In the genomic region with DNA sequence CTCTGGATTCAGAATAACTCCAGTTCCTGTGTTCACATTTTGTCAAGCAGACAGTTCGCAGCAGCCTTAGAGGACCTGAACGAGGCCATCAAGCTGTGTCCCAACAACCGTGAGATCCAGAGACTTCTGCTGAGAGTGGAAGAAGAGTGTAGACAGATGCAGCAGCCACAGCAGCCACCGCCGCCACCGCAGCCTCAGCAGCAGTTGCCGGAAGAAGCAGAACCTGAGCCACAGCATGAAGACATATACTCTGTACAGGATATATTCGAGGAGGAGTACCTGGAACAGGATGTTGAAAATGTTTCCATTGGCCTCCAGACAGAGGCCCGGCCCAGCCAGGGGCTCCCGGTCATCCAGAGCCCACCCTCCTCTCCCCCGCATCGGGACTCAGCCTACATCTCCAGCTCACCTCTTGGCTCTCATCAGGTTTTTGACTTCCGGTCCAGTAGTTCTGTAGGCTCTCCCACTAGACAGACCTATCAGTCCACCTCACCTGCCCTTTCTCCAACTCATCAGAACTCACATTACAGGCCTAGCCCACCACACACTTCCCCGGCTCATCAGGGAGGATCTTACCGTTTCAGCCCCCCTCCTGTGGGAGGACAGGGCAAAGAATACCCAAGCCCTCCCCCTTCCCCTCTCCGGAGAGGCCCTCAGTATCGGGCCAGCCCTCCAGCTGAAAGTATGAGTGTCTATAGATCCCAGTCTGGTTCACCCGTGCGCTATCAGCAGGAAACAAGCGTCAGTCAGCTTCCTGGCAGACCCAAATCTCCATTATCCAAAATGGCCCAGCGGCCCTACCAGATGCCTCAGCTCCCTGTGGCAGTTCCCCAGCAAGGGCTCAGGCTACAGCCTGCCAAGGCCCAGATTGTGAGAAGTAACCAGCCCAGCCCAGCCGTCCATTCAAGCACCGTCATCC, we compare ENCODE assay signal across 17 cellular contexts. TPM values are rescaled to one million over a fixed set of nuclear protein-coding genes. Genes with fewer than 3 reads are reported as not detected.
DNase-seq lines count a peak whose midpoint lies in the region; ATAC-seq and TF ChIP-seq lines count a peak whose summit lies in the region.
"Had no signal": no experiment of that assay in that cellular context is flagged by ENCODE, and none has a peak within 500 bp of the region (broad histone marks: within the 10 kb centered on the region; RNA-seq: fewer than 3 reads in every experiment).

No MANE protein-coding gene starts in this region.

- no peaks in the 10 kb centered on the region for H3K36me3 ChIP-seq in GM23338 (ENCODE audit: insufficient read depth)
- no peaks in the 10 kb centered on the region for H3K36me3 ChIP-seq in mucosa of descending colon (ENCODE audit: low read depth)
- H3K36me3 ChIP-seq: thyroid gland had no signal

- H3K4me3 ChIP-seq in GM23338 (no peak overlapping the region), mucosa of descending colon (no peak overlapping the region)
- H3K4me3 ChIP-seq: sigmoid colon, thyroid gland had no signal

- H3K4me1 ChIP-seq in GM23338 (ENCODE audit: insufficient read depth) (0 out of 2 replicates have a peak, but pooled peaks cover 5% of the 10 kb centered on the region), mucosa of descending colon (ENCODE audit: low read depth) (no peaks in the 10 kb centered on the region)
- H3K4me1 ChIP-seq: sigmoid colon, thyroid gland had no signal

- ATAC-seq in GM23338 (no peak), mucosa of descending colon (peak; percentile 34), HG02973 (IDR thresholded peaks at IDR 0.05; ENCODE audit: unreplicated experiment) (no peak)
- no peak for ATAC-seq in stimulated activated memory B cell treated with anti-CD40 and anti-IgM and Interleukin-4, amounts not matched to agents 10 μg/mL and 1 μg/mL and 100 μg/mL, for 72 hours

- no peak for DNase-seq in GM23338 (ENCODE audit: low spot score)
- peak; percentile 28 for DNase-seq in T-helper 2 cell treated with Interferon-gamma antibody and Interleukin-4, amounts not matched to agents 5 μg/mL and 100 μg/mL, for 36 hours (ENCODE audit: low spot score)
- no peak for DNase-seq in mucosa of descending colon
- DNase-seq in 8988T, result no peak
- no peak for DNase-seq in amniotic stem cell (lab: John Stamatoyannopoulos, UW)
- DNase-seq: COR-L47, cortex of kidney, HFFc6, NCI-H146, NCI-H526 treated with DMSO at 0.1 percent for 48 hours, sigmoid colon, thyroid gland had no signal

- TF ChIP-seq CTCF in GM23338 (conservative IDR thresholded peaks at IDR 0.05; ENCODE audit: low read depth in 2 of 2) (no peak), mucosa of descending colon (IDR thresholded peaks at IDR 0.05) (no peak)

- intact Hi-C loops in mucosa of descending colon (cut with DNase I, micrococcal nuclease), result no loop called here

- peak overlapping the region; percentile 21; the same call in 1 of the 2 replicates for H3K27ac Mint-ChIP-seq in GM23338
- H3K27ac Mint-ChIP-seq in T-helper 2 cell treated with Interferon-gamma antibody and Interleukin-4, amounts not matched to agents 5 μg/mL and 100 μg/mL, for 36 hours, result peak overlapping the region; percentile 80
- H3K27ac Mint-ChIP-seq in activated naive CD4-positive, alpha-beta T cell treated with anti-CD3 and anti-CD28 coated beads, Interleukin-2, amount 50 U/mL, for 24 hours, result peak overlapping the region; percentile 73
- no peak overlapping the region for H3K27ac Mint-ChIP-seq in stimulated activated memory B cell treated with anti-CD40 and anti-IgM and Interleukin-4, amounts not matched to agents 10 μg/mL and 1 μg/mL and 100 μg/mL, for 72 hours
- H3K27ac Mint-ChIP-seq: IgD-negative memory B cell had no signal

- no peak overlapping the region for H3K4me2 ChIP-seq in GM23338

- H3K4me1 Mint-ChIP-seq in GM23338, result peaks cover 11% of the 10 kb centered on the region
- peaks cover 10% of the 10 kb centered on the region for H3K4me1 Mint-ChIP-seq in T-helper 2 cell treated with Interferon-gamma antibody and Interleukin-4, amounts not matched to agents 5 μg/mL and 100 μg/mL, for 36 hours (ENCODE audit: low read depth)
- peaks cover 16% of the 10 kb centered on the region for H3K4me1 Mint-ChIP-seq in activated naive CD4-positive, alpha-beta T cell treated with anti-CD3 and anti-CD28 coated beads, Interleukin-2, amount 50 U/mL, for 24 hours
- H3K4me1 Mint-ChIP-seq in stimulated activated memory B cell treated with anti-CD40 and anti-IgM and Interleukin-4, amounts not matched to agents 10 μg/mL and 1 μg/mL and 100 μg/mL, for 72 hours, result peaks cover under 1% of the 10 kb centered on the region
- H3K4me1 Mint-ChIP-seq: IgD-negative memory B cell had no signal

- no peaks in the 10 kb centered on the region for H4K20me1 ChIP-seq in GM23338 (replicated peaks; ENCODE audit: insufficient read depth)

- no peaks in the 10 kb centered on the region for H3K9me3 Mint-ChIP-seq in GM23338
- no peaks in the 10 kb centered on the region for H3K9me3 Mint-ChIP-seq in T-helper 2 cell treated with Interferon-gamma antibody and Interleukin-4, amounts not matched to agents 5 μg/mL and 100 μg/mL, for 36 hours
- H3K9me3 Mint-ChIP-seq in activated naive CD4-positive, alpha-beta T cell treated with anti-CD3 and anti-CD28 coated beads, Interleukin-2, amount 50 U/mL, for 24 hours, result no peaks in the 10 kb centered on the region
- no peaks in the 10 kb centered on the region for H3K9me3 Mint-ChIP-seq in stimulated activated memory B cell treated with anti-CD40 and anti-IgM and Interleukin-4, amounts not matched to agents 10 μg/mL and 1 μg/mL and 100 μg/mL, for 72 hours
- H3K9me3 Mint-ChIP-seq: HFFc6, IgD-negative memory B cell had no signal

- H3K9me2 ChIP-seq in GM23338 (ENCODE audit: insufficient read depth), result no peaks in the 10 kb centered on the region

- no peaks in the 10 kb centered on the region for H3K27me3 Mint-ChIP-seq in GM23338 (ENCODE audit: insufficient read depth, low read depth, poor library complexity)
- peaks cover 10% of the 10 kb centered on the region for H3K27me3 Mint-ChIP-seq in T-helper 2 cell treated with Interferon-gamma antibody and Interleukin-4, amounts not matched to agents 5 μg/mL and 100 μg/mL, for 36 hours (ENCODE audit: low read depth)
- no peaks in the 10 kb centered on the region for H3K27me3 Mint-ChIP-seq in activated naive CD4-positive, alpha-beta T cell treated with anti-CD3 and anti-CD28 coated beads, Interleukin-2, amount 50 U/mL, for 24 hours
- H3K27me3 Mint-ChIP-seq in stimulated activated memory B cell treated with anti-CD40 and anti-IgM and Interleukin-4, amounts not matched to agents 10 μg/mL and 1 μg/mL and 100 μg/mL, for 72 hours, result peaks cover 1% of the 10 kb centered on the region
- H3K27me3 Mint-ChIP-seq: IgD-negative memory B cell had no signal

- no peak overlapping the region for H2AFZ ChIP-seq in GM23338

- no peak overlapping the region for H3K4me3 Mint-ChIP-seq in GM23338
- peak overlapping the region; percentile 22 for H3K4me3 Mint-ChIP-seq in T-helper 2 cell treated with Interferon-gamma antibody and Interleukin-4, amounts not matched to agents 5 μg/mL and 100 μg/mL, for 36 hours
- H3K4me3 Mint-ChIP-seq in activated naive CD4-positive, alpha-beta T cell treated with anti-CD3 and anti-CD28 coated beads, Interleukin-2, amount 50 U/mL, for 24 hours, result peak overlapping the region; percentile 40
- no peak overlapping the region for H3K4me3 Mint-ChIP-seq in stimulated activated memory B cell treated with anti-CD40 and anti-IgM and Interleukin-4, amounts not matched to agents 10 μg/mL and 1 μg/mL and 100 μg/mL, for 72 hours
- H3K4me3 Mint-ChIP-seq: HFFc6, IgD-negative memory B cell had no signal

- H3K9me3 ChIP-seq in mucosa of descending colon, result no peaks in the 10 kb centered on the region
- H3K9me3 ChIP-seq: sigmoid colon, thyroid gland had no signal

- no peak overlapping the region for H3K27ac ChIP-seq in GM23338 (ENCODE audit: low read depth)
- H3K27ac ChIP-seq: sigmoid colon, thyroid gland, VCaP had no signal

- H3K27me3 ChIP-seq in GM23338 (ENCODE audit: insufficient read depth), result no peaks in the 10 kb centered on the region
- H3K27me3 ChIP-seq: sigmoid colon, thyroid gland had no signal

- no peaks in the 10 kb centered on the region for H3F3A ChIP-seq in GM23338 (replicated peaks; ENCODE audit: low read depth)

- H3K79me2 ChIP-seq in GM23338 (replicated peaks; ENCODE audit: insufficient read depth), result no peaks in the 10 kb centered on the region

- H3K36me3 Mint-ChIP-seq in GM23338 (ENCODE audit: low read depth), result peaks cover 7% of the 10 kb centered on the region; the same call in 2 of the 3 replicates
- H3K36me3 Mint-ChIP-seq in T-helper 2 cell treated with Interferon-gamma antibody and Interleukin-4, amounts not matched to agents 5 μg/mL and 100 μg/mL, for 36 hours (ENCODE audit: low read depth), result no peaks in the 10 kb centered on the region
- H3K36me3 Mint-ChIP-seq in activated naive CD4-positive, alpha-beta T cell treated with anti-CD3 and anti-CD28 coated beads, Interleukin-2, amount 50 U/mL, for 24 hours, result peaks cover 5% of the 10 kb centered on the region
- H3K36me3 Mint-ChIP-seq in stimulated activated memory B cell treated with anti-CD40 and anti-IgM and Interleukin-4, amounts not matched to agents 10 μg/mL and 1 μg/mL and 100 μg/mL, for 72 hours, result no peaks in the 10 kb centered on the region
- H3K36me3 Mint-ChIP-seq: IgD-negative memory B cell had no signal

TF ChIP-seq in GM23338, 12 proteins besides CTCF, POLR2A, EP300 and RAD21:
- no peak for TF ChIP-seq JUNB (IDR thresholded peaks at IDR 0.05; ENCODE audit: unreplicated experiment)
- no peak for TF ChIP-seq ETS1 (IDR thresholded peaks at IDR 0.05)
- no peak for TF ChIP-seq ZNF331 (CRISPR knock-in tag; IDR thresholded peaks at IDR 0.05; ENCODE audit: low read depth)

RNA-seq across cellular contexts. Expression of gene CYB561, which starts 25.9 kb away (rescaled TPM):
- 21.9 and 30.9 TPM in 2 replicates for total RNA-seq in GM23338 (2014; rRNA removed; shearing (Covaris generic))
- polyA plus RNA-seq in GM23338 (2016; fragmentation: Nextera tagmentation; extraction: Ambion mirVana), result 13.2 and 13.7 TPM in 2 replicates
- 10 to 100 TPM; 38.1 to 54.9 (median 51.3) TPM for total RNA-seq in mucosa of descending colon

RNA-seq across cellular contexts. Expression of gene ACE, which starts 56.7 kb away (rescaled TPM):
- total RNA-seq in GM23338 (2014; rRNA removed; shearing (Covaris generic)), result 5.4 and 9.1 TPM in 2 replicates
- polyA plus RNA-seq in GM23338 (2016; fragmentation: Nextera tagmentation; extraction: Ambion mirVana), result 0.82 and 1.0 TPM in 2 replicates
- 10 to 100 TPM; 16.0 to 24.6 (median 23.0) TPM for total RNA-seq in mucosa of descending colon

Comparison
In these comparisons a context has a peak if more than half of its experiments do, and no peak if none do; other contexts are left out.
1. H3K4me3 Mint-ChIP-seq: peak in T-helper 2 cell treated with Interferon-gamma antibody and Interleukin-4, amounts not matched to agents 5 μg/mL and 100 μg/mL, for 36 hours (single experiment) and activated naive CD4-positive, alpha-beta T cell treated with anti-CD3 and anti-CD28 coated beads, Interleukin-2, amount 50 U/mL, for 24 hours (single experiment); none in GM23338 (single experiment) and stimulated activated memory B cell treated with anti-CD40 and anti-IgM and Interleukin-4, amounts not matched to agents 10 μg/mL and 1 μg/mL and 100 μg/mL, for 72 hours (single experiment).